In the genomic region with DNA sequence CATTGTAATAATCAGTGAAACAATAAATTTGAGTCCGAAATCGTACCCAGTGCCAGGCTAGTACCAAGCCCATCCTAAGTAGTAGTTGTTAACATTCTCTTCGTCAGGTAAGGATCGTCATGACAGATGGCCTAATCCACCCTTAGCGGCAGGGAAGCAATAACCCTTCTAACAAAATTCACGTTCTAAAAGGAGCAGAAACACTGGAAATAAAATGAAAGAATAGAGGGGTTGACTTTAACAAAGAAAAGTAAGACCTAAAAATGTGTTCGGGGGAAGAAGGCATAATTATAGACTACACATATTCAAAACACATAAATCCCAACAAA, we compare ENCODE assay signal across 1 cellular context.
TF ChIP-seq lines count a peak whose summit lies in the region.

No MANE protein-coding gene starts in this region.

TF ChIP-seq in liver, 16 proteins besides CTCF, POLR2A, EP300 and RAD21 (continued from another document):
- TF ChIP-seq, protein P1, sequence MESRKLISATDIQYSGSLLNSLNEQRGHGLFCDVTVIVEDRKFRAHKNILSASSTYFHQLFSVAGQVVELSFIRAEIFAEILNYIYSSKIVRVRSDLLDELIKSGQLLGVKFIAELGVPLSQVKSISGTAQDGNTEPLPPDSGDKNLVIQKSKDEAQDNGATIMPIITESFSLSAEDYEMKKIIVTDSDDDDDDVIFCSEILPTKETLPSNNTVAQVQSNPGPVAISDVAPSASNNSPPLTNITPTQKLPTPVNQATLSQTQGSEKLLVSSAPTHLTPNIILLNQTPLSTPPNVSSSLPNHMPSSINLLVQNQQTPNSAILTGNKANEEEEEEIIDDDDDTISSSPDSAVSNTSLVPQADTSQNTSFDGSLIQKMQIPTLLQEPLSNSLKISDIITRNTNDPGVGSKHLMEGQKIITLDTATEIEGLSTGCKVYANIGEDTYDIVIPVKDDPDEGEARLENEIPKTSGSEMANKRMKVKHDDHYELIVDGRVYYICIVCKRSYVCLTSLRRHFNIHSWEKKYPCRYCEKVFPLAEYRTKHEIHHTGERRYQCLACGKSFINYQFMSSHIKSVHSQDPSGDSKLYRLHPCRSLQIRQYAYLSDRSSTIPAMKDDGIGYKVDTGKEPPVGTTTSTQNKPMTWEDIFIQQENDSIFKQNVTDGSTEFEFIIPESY (IDR thresholded peaks at IDR 0.05) = no peak
- TF ChIP-seq, protein P2, sequence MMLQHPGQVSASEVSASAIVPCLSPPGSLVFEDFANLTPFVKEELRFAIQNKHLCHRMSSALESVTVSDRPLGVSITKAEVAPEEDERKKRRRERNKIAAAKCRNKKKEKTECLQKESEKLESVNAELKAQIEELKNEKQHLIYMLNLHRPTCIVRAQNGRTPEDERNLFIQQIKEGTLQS (IDR thresholded peaks at IDR 0.05) = no peak
- TF ChIP-seq, protein P3, sequence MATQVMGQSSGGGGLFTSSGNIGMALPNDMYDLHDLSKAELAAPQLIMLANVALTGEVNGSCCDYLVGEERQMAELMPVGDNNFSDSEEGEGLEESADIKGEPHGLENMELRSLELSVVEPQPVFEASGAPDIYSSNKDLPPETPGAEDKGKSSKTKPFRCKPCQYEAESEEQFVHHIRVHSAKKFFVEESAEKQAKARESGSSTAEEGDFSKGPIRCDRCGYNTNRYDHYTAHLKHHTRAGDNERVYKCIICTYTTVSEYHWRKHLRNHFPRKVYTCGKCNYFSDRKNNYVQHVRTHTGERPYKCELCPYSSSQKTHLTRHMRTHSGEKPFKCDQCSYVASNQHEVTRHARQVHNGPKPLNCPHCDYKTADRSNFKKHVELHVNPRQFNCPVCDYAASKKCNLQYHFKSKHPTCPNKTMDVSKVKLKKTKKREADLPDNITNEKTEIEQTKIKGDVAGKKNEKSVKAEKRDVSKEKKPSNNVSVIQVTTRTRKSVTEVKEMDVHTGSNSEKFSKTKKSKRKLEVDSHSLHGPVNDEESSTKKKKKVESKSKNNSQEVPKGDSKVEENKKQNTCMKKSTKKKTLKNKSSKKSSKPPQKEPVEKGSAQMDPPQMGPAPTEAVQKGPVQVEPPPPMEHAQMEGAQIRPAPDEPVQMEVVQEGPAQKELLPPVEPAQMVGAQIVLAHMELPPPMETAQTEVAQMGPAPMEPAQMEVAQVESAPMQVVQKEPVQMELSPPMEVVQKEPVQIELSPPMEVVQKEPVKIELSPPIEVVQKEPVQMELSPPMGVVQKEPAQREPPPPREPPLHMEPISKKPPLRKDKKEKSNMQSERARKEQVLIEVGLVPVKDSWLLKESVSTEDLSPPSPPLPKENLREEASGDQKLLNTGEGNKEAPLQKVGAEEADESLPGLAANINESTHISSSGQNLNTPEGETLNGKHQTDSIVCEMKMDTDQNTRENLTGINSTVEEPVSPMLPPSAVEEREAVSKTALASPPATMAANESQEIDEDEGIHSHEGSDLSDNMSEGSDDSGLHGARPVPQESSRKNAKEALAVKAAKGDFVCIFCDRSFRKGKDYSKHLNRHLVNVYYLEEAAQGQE (IDR thresholded peaks at IDR 0.05) = no peak
- TF ChIP-seq JUND (IDR thresholded peaks at IDR 0.05) = no peak
- TF ChIP-seq SP1 (IDR thresholded peaks at IDR 0.05) = no peak
- no peak for TF ChIP-seq NR2F2 (IDR thresholded peaks at IDR 0.05)
- no peak for TF ChIP-seq TAF1 (conservative IDR thresholded peaks at IDR 0.05)
- no peak for TF ChIP-seq HNF4G (IDR thresholded peaks at IDR 0.05)
- no peak for TF ChIP-seq FOXA1 (IDR thresholded peaks at IDR 0.05)
- TF ChIP-seq YY1 (IDR thresholded peaks at IDR 0.05) = no peak
- TF ChIP-seq RXRA (IDR thresholded peaks at IDR 0.05) = no peak
